Comparison of ENCODE assay signal across 14 cellular contexts in genomic region chr5:134139377-134139851, GRCh38. TPM values are rescaled to one million over a fixed set of nuclear protein-coding genes. Genes with fewer than 3 reads are reported as not detected.
DNase-seq lines count a peak whose midpoint lies in the region.
"Had no signal": no experiment of that assay in that cellular context is flagged by ENCODE, and none has a peak within 500 bp of the region (broad histone marks: within the 10 kb centered on the region; RNA-seq: fewer than 3 reads in every experiment).

No MANE protein-coding gene starts in this region.

- no peak overlapping the region for H3K4me3 ChIP-seq in adipocyte (ENCODE audit: low read length)
- no peak overlapping the region for H3K4me3 ChIP-seq in thymus (ENCODE audit: low read length)
- H3K4me3 ChIP-seq in SJCRH30: no peak overlapping the region

- H3K27me3 ChIP-seq in adipocyte (replicated peaks; ENCODE audit: control insufficient read depth, insufficient read depth, low read length) (no peaks in the 10 kb centered on the region), thymus (ENCODE audit: control insufficient read depth, insufficient read depth) (no peaks in the 10 kb centered on the region), SJCRH30 (no peaks in the 10 kb centered on the region)

- peak overlapping the region; percentile 8 for H3K9ac ChIP-seq in adipocyte (ENCODE audit: low read length)

- no peaks in the 10 kb centered on the region for H3K9me3 ChIP-seq in adipocyte (ENCODE audit: control insufficient read depth, low read length)
- no peaks in the 10 kb centered on the region for H3K9me3 ChIP-seq in thymus (ENCODE audit: control insufficient read depth)
- no peaks in the 10 kb centered on the region for H3K9me3 ChIP-seq in SJCRH30 (replicated peaks)

- H3K4me1 ChIP-seq in adipocyte (ENCODE audit: control insufficient read depth, insufficient read depth, low read length) (peaks cover 21% of the 10 kb centered on the region), thymus (ENCODE audit: control insufficient read depth, insufficient read depth, low read length) (peaks cover 41% of the 10 kb centered on the region), SJCRH30 (peaks cover 5% of the 10 kb centered on the region; the same call in 1 of the 2 replicates)

- no peak overlapping the region for H3K4me3 Mint-ChIP-seq in activated naive CD4-positive, alpha-beta T cell treated with anti-CD3 and anti-CD28 coated beads, Interleukin-2, amount 10 ng/mL, durations not matched to agents 7 days and 5 days
- H3K4me3 Mint-ChIP-seq in activated naive CD4-positive, alpha-beta T cell treated with anti-CD3 and anti-CD28 coated beads for 36 hours: no peak overlapping the region
- H3K4me3 Mint-ChIP-seq in immature natural killer cell: peak overlapping the region in 2 of 5 donors; percentile 3 to 8
- H3K4me3 Mint-ChIP-seq: nephron progenitor cell had no signal

- CTCF ChIA-PET in activated naive CD4-positive, alpha-beta T cell treated with anti-CD3 and anti-CD28 coated beads, Interleukin-2, amount 10 ng/mL, durations not matched to agents 7 days and 5 days (lab: Charles Lee): interaction anchor here (1.4 to 35.0 kb wide), 5 partner anchors 52 to 113 kb away, joined by 3 to 743 read pairs (median 19); no protein-coding TSS in a partner anchor
- CTCF ChIA-PET in activated naive CD4-positive, alpha-beta T cell treated with anti-CD3 and anti-CD28 coated beads for 36 hours (lab: Charles Lee): interaction anchor here (0.8 to 25.6 kb wide), 12 partner anchors 7 to 113 kb away, joined by 3 to 593 read pairs (median 16); partner anchors contain the start of gene TCF7

- intact Hi-C loops in activated naive CD4-positive, alpha-beta T cell treated with anti-CD3 and anti-CD28 coated beads for 36 hours (cut with micrococcal nuclease): loop anchor here (2.0 kb wide), 1 partner anchor 37 kb away; the partner anchor contains the start of gene SKP1

- H3K36me3 ChIP-seq in adipocyte (ENCODE audit: control insufficient read depth, insufficient read depth, low read length, severe bottlenecking): peaks cover 50% of the 10 kb centered on the region
- peaks cover 100% of the 10 kb centered on the region for H3K36me3 ChIP-seq in thymus (ENCODE audit: control insufficient read depth, insufficient read depth)
- peaks cover 21% of the 10 kb centered on the region for H3K36me3 ChIP-seq in SJCRH30

- no peak for DNase-seq in activated naive CD4-positive, alpha-beta T cell treated with anti-CD3 and anti-CD28 coated beads, Interleukin-2, amount 10 ng/mL, durations not matched to agents 7 days and 5 days
- no peak for DNase-seq in activated naive CD4-positive, alpha-beta T cell treated with anti-CD3 and anti-CD28 coated beads for 36 hours
- DNase-seq in adipocyte (ENCODE audit: low read depth) (no peak), immature natural killer cell (no peak), RKO (ENCODE audit: low spot score) (no peak), SJCRH30 (no peak)
- DNase-seq in stimulated activated CD4-positive, alpha-beta T cell treated with anti-CD3 and anti-CD28 coated beads, Interleukin-2, amount 100 ng/mL, for 24 hours: no peak
- DNase-seq: DMS79; effector CD4-positive, alpha-beta T cell; IMR-90; NCI-H1436; NCI-H526 treated with DMSO at 0.1 percent for 48 hours; nephron progenitor cell had no signal

- H3K27ac Mint-ChIP-seq in activated naive CD4-positive, alpha-beta T cell treated with anti-CD3 and anti-CD28 coated beads, Interleukin-2, amount 10 ng/mL, durations not matched to agents 7 days and 5 days: peak overlapping the region; percentile 72
- no peak overlapping the region for H3K27ac Mint-ChIP-seq in activated naive CD4-positive, alpha-beta T cell treated with anti-CD3 and anti-CD28 coated beads for 36 hours
- peak overlapping the region; percentile 75 to 92 (median 87) for H3K27ac Mint-ChIP-seq in immature natural killer cell

- H3K27ac ChIP-seq in thymus (ENCODE audit: low read depth): peak overlapping the region; percentile 70
- no peak overlapping the region for H3K27ac ChIP-seq in SJCRH30

- H3K36me3 Mint-ChIP-seq in activated naive CD4-positive, alpha-beta T cell treated with anti-CD3 and anti-CD28 coated beads, Interleukin-2, amount 10 ng/mL, durations not matched to agents 7 days and 5 days: peaks cover 80% of the 10 kb centered on the region
- H3K36me3 Mint-ChIP-seq in activated naive CD4-positive, alpha-beta T cell treated with anti-CD3 and anti-CD28 coated beads for 36 hours (ENCODE audit: low read depth): peaks cover 68% of the 10 kb centered on the region
- H3K36me3 Mint-ChIP-seq in immature natural killer cell: peaks cover 7 to 18% (median 9%) of the 10 kb centered on the region in 3 donors

- H3K4me1 Mint-ChIP-seq in activated naive CD4-positive, alpha-beta T cell treated with anti-CD3 and anti-CD28 coated beads, Interleukin-2, amount 10 ng/mL, durations not matched to agents 7 days and 5 days: peaks cover 75% of the 10 kb centered on the region
- H3K4me1 Mint-ChIP-seq in activated naive CD4-positive, alpha-beta T cell treated with anti-CD3 and anti-CD28 coated beads for 36 hours (ENCODE audit: low read depth): peaks cover 68% of the 10 kb centered on the region
- H3K4me1 Mint-ChIP-seq in immature natural killer cell: peaks cover 63 to 69% of the 10 kb centered on the region in 2 donors

- H3K27me3 Mint-ChIP-seq in activated naive CD4-positive, alpha-beta T cell treated with anti-CD3 and anti-CD28 coated beads, Interleukin-2, amount 10 ng/mL, durations not matched to agents 7 days and 5 days: no peaks in the 10 kb centered on the region
- H3K27me3 Mint-ChIP-seq in activated naive CD4-positive, alpha-beta T cell treated with anti-CD3 and anti-CD28 coated beads for 36 hours (ENCODE audit: low read depth): no peaks in the 10 kb centered on the region
- peaks cover 8 to 26% (median 16%) of the 10 kb centered on the region in 3 donors for H3K27me3 Mint-ChIP-seq in immature natural killer cell (ENCODE audit: low read depth in 3 of 3)

- WGBS in thymus: 97% methylated on average over 4 of the region's 4 CpGs

- H3K9me3 Mint-ChIP-seq in activated naive CD4-positive, alpha-beta T cell treated with anti-CD3 and anti-CD28 coated beads, Interleukin-2, amount 10 ng/mL, durations not matched to agents 7 days and 5 days: no peaks in the 10 kb centered on the region
- no peaks in the 10 kb centered on the region for H3K9me3 Mint-ChIP-seq in activated naive CD4-positive, alpha-beta T cell treated with anti-CD3 and anti-CD28 coated beads for 36 hours
- no peaks in the 10 kb centered on the region for H3K9me3 Mint-ChIP-seq in immature natural killer cell
- H3K9me3 Mint-ChIP-seq: nephron progenitor cell had no signal

RNA-seq across cellular contexts. Expression of gene TCF7, which starts 24.9 kb away (rescaled TPM):
- total RNA-seq in activated naive CD4-positive, alpha-beta T cell treated with anti-CD3 and anti-CD28 coated beads for 36 hours: 10 to 100 TPM; 87.9 to 92.3 TPM
- polyA plus RNA-seq in immature natural killer cell: 10 to 100 TPM; 14.9 to 50.9 (median 38.2) TPM
- 247 TPM for polyA plus RNA-seq in thymus
- 1.8 and 2.4 TPM in 2 replicates for total RNA-seq in SJCRH30 (2014; rRNA removed; shearing (Covaris generic))

RNA-seq across cellular contexts. Expression of gene SKP1, which starts 37.3 kb away (rescaled TPM):
- total RNA-seq in activated naive CD4-positive, alpha-beta T cell treated with anti-CD3 and anti-CD28 coated beads for 36 hours: 100 to 1,000 TPM; 307 to 309 TPM
- 1,000 to 10,000 TPM in 2 of 3 donors, 100 to 1,000 TPM in 1; 955 to 1,349 (median 1,131) TPM for polyA plus RNA-seq in immature natural killer cell
- 387 TPM for polyA plus RNA-seq in thymus
- 576 and 631 TPM in 2 replicates for total RNA-seq in SJCRH30 (2014; rRNA removed; shearing (Covaris generic))

Comparison
In these comparisons a context has a peak if more than half of its experiments do, and no peak if none do; other contexts are left out.
1. RNA of gene TCF7, which starts 24.9 kb away (total RNA-seq): 87.9 to 92.3 TPM in activated naive CD4-positive, alpha-beta T cell treated with anti-CD3 and anti-CD28 coated beads for 36 hours; 1.8 to 2.4 TPM in SJCRH30; every median in the first group is over 10 times any median in the second.